8 cellular contexts compared by ENCODE assay signal in the genomic region with DNA sequence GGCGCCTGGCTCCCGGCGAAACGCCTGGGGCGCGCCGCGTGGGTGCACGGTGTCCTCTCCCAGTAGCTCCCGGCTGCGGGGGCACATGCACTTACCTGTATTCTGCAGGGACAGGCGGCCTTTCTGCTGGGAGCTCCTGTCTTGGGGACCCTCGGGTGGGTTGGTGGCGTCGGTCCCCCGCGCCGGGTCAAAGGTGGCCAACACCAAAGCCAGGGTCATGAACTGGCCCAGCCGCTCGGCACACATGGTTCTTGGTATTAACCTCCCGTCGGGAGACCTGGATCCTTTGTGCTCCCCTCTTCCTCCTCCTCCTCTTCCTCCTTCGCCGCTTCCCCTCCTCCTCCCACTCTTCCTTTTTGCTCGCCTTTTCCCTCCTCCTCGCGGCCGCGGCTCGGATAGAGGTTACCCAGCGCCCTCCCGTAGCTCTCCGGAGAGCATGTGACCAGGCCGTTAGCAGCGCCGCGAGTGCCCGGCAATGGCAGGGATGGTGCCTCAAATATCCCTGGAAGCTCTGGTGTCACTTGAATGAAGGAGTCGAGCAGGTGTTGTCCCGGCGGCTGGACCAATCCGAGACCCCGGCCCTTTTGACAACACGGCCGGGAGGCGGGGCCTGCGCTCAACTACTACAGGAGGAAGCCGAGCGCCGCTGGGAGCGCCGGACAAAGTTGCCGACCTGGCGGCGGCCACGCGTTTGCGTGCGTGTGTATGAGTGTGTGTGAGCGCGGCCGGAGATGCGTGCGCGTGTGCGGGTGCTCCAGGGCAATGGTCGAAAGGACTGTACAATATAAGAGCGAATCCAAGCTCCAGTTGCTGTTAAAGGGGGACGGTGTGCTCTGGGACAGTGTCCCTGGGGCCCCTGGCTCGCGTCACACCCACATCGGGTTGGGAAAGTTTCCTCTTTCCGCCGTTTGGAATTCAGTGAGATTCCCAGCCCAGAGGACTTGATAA. TPM values are rescaled to one million over a fixed set of nuclear protein-coding genes. Genes with fewer than 3 reads are reported as not detected.
A peak's percentile ranks its signal among the peaks of the same experiment; 100 is the strongest.
DNase-seq lines count a peak whose midpoint lies in the region; ATAC-seq lines count a peak whose summit lies in the region.

STC2 (minus strand) TSS at position 467 of the 948 bp plus-strand sequence; CDS start at position 246, 221 bp downstream.

- peaks cover 48% of the 10 kb centered on the region for H3K4me1 Mint-ChIP-seq in activated naive CD8-positive, alpha-beta T cell treated with anti-CD3 and anti-CD28 coated beads, Interleukin-2, amount 10 ng/mL, durations not matched to agents 7 days and 5 days

- H3K9ac ChIP-seq in rectal smooth muscle tissue (ENCODE audit: low read length), result no peak within 1 kb of the TSS

- peak within 1 kb of the TSS; percentile 93 for H3K27ac Mint-ChIP-seq in activated naive CD8-positive, alpha-beta T cell treated with anti-CD3 and anti-CD28 coated beads, Interleukin-2, amount 10 ng/mL, durations not matched to agents 7 days and 5 days

- peaks cover 13% of the 10 kb centered on the region for H3K27me3 Mint-ChIP-seq in activated naive CD8-positive, alpha-beta T cell treated with anti-CD3 and anti-CD28 coated beads, Interleukin-2, amount 10 ng/mL, durations not matched to agents 7 days and 5 days

- peaks cover 7% of the 10 kb centered on the region for H3K27me3 ChIP-seq in rectal smooth muscle tissue (ENCODE audit: control insufficient read depth, insufficient read depth, low read length)

- no peaks in the 10 kb centered on the region for H3K9me3 Mint-ChIP-seq in activated naive CD8-positive, alpha-beta T cell treated with anti-CD3 and anti-CD28 coated beads, Interleukin-2, amount 10 ng/mL, durations not matched to agents 7 days and 5 days

- H3K4me3 ChIP-seq in rectal smooth muscle tissue (ENCODE audit: low read length), result peak within 1 kb of the TSS; percentile 68

- peak within 1 kb of the TSS; percentile 17 for H3K27ac ChIP-seq in rectal smooth muscle tissue (ENCODE audit: low read depth, low read length)

- intact Hi-C loops in left ventricle myocardium superior (cut with micrococcal nuclease), result no loop called here

- peaks cover 27% of the 10 kb centered on the region for H3K36me3 Mint-ChIP-seq in activated naive CD8-positive, alpha-beta T cell treated with anti-CD3 and anti-CD28 coated beads, Interleukin-2, amount 10 ng/mL, durations not matched to agents 7 days and 5 days

- H3K36me3 ChIP-seq in rectal smooth muscle tissue (ENCODE audit: control insufficient read depth, insufficient read depth, low read length), result no peaks in the 10 kb centered on the region

- DNase-seq in AG08396 (ENCODE audit: low spot score), result peak; percentile 90
- DNase-seq in NCI-H345 (lab: John Stamatoyannopoulos, UW), result peak; percentile 93
- DNase-seq in activated naive CD8-positive, alpha-beta T cell treated with anti-CD3 and anti-CD28 coated beads, Interleukin-2, amount 10 ng/mL, durations not matched to agents 7 days and 5 days, result peak; percentile 80
- DNase-seq in left ventricle myocardium superior, result peak; percentile 91
- no peak for DNase-seq in middle frontal gyrus (ENCODE audit: extremely low spot score, low spot score)

- ATAC-seq in GM18858 (IDR thresholded peaks at IDR 0.05; ENCODE audit: unreplicated experiment) (peak; percentile 26), HG03139 (IDR thresholded peaks at IDR 0.05; ENCODE audit: unreplicated experiment) (peak; percentile 50), left ventricle myocardium superior (peak; percentile 79)
- ATAC-seq in activated naive CD8-positive, alpha-beta T cell treated with anti-CD3 and anti-CD28 coated beads, Interleukin-2, amount 10 ng/mL, durations not matched to agents 7 days and 5 days (ENCODE audit: low read depth), result peak; percentile 62

- peak within 1 kb of the TSS; percentile 96 for H3K4me3 Mint-ChIP-seq in activated naive CD8-positive, alpha-beta T cell treated with anti-CD3 and anti-CD28 coated beads, Interleukin-2, amount 10 ng/mL, durations not matched to agents 7 days and 5 days

- POLR2A ChIA-PET in activated naive CD8-positive, alpha-beta T cell treated with anti-CD3 and anti-CD28 coated beads, Interleukin-2, amount 10 ng/mL, durations not matched to agents 7 days and 5 days (lab: Charles Lee), result interaction anchor here (1.0 to 4.9 kb wide), 8 partner anchors 7 to 369 kb away, joined by 3 to 29 read pairs (median 4); partner anchors contain the start of genes ATP6V0E1, BNIP1, BOD1 and RPL26L1

- H3K4me1 ChIP-seq in rectal smooth muscle tissue (ENCODE audit: control insufficient read depth, insufficient read depth, low read length), result peaks cover 21% of the 10 kb centered on the region

RNA-seq across cellular contexts. Expression of gene STC2, which starts in this region (rescaled TPM):
- 10 to 100 TPM; 10.9 to 14.7 TPM for total RNA-seq in activated naive CD8-positive, alpha-beta T cell treated with anti-CD3 and anti-CD28 coated beads, Interleukin-2, amount 10 ng/mL, durations not matched to agents 7 days and 5 days
- total RNA-seq in left ventricle myocardium superior, result 6.8 TPM

Comparison
In these comparisons a context has a peak if more than half of its experiments do, and no peak if none do; other contexts are left out.
1. ATAC-seq: peak in every context shown above with its lines; median percentile 79 in left ventricle myocardium superior; 62 in activated naive CD8-positive, alpha-beta T cell treated with anti-CD3 and anti-CD28 coated beads, Interleukin-2, amount 10 ng/mL, durations not matched to agents 7 days and 5 days; 50 in HG03139; 26 in GM18858.